Comparison of ENCODE assay signal across 10 cellular contexts in genomic region chr3:195544634-195545033, GRCh38. TPM values are rescaled to one million over a fixed set of nuclear protein-coding genes. Genes with fewer than 3 reads are reported as not detected.
DNase-seq lines count a peak whose midpoint lies in the region; ATAC-seq, FAIRE-seq and TF ChIP-seq lines count a peak whose summit lies in the region.
"Had no signal": no experiment of that assay in that cellular context is flagged by ENCODE, and none has a peak within 500 bp of the region (broad histone marks: within the 10 kb centered on the region; RNA-seq: fewer than 3 reads in every experiment).

No MANE protein-coding gene starts in this region.

- no peaks in the 10 kb centered on the region for H3K27me3 ChIP-seq in heart right ventricle
- no peaks in the 10 kb centered on the region for H3K27me3 ChIP-seq in spleen (replicated peaks in 1 of 7)

- H3K4me1 ChIP-seq in heart right ventricle = peaks cover 3 to 73% (median 59%) of the 10 kb centered on the region in 9 donors
- peaks cover 33 to 87% (median 75%) of the 10 kb centered on the region in 6 donors for H3K4me1 ChIP-seq in spleen

- TF ChIP-seq CTCF in heart right ventricle (IDR thresholded peaks at IDR 0.05) (no peak), spleen (IDR thresholded peaks at IDR 0.05 in 8 of 11, conservative IDR thresholded peaks at IDR 0.05 in 3 of 11) (no peak)

- intact Hi-C loops in activated T-helper 2 cell treated with anti-CD3 and anti-CD28 coated beads, Interferon-gamma antibody, Interleukin-2, Interleukin-4, amounts not matched to agents 10 μg/mL and 5 μg/mL and 100 μg/mL, durations not matched to agents 14 hours and 24 hours and 36 hours (cut with micrococcal nuclease) = loop anchor here (5.0 kb wide), 4 partner anchors 102 to 1057 kb away; partner anchors contain the start of genes ACAP2, ATP13A3, TNK2 and XXYLT1
- intact Hi-C loops in heart right ventricle (cut with DNase I) = no loop called here
- intact Hi-C loops in spleen (cut with DNase I; ENCODE audit: low total_unique reads) = no loop called here

- H3K4me3 Mint-ChIP-seq in activated T-helper 2 cell treated with anti-CD3 and anti-CD28 coated beads, Interferon-gamma antibody, Interleukin-2, Interleukin-4, amounts not matched to agents 10 μg/mL and 5 μg/mL and 100 μg/mL, durations not matched to agents 14 hours and 24 hours and 36 hours (ENCODE audit: low read depth) = peak overlapping the region; percentile 88

- H3K9me3 ChIP-seq in heart right ventricle = no peaks in the 10 kb centered on the region
- no peaks in the 10 kb centered on the region for H3K9me3 ChIP-seq in spleen

- H3K4me3 ChIP-seq in heart right ventricle (peak overlapping the region in 3 of 10 donors; percentile 94 to 99 (median 97)), spleen (peak overlapping the region in 1 of 8 donors; percentile 89)
- H3K4me3 ChIP-seq: smooth muscle cell had no signal

- peaks cover 25% of the 10 kb centered on the region for H3K36me3 Mint-ChIP-seq in activated T-helper 2 cell treated with anti-CD3 and anti-CD28 coated beads, Interferon-gamma antibody, Interleukin-2, Interleukin-4, amounts not matched to agents 10 μg/mL and 5 μg/mL and 100 μg/mL, durations not matched to agents 14 hours and 24 hours and 36 hours (ENCODE audit: low read depth)

- H3K27me3 Mint-ChIP-seq in activated T-helper 2 cell treated with anti-CD3 and anti-CD28 coated beads, Interferon-gamma antibody, Interleukin-2, Interleukin-4, amounts not matched to agents 10 μg/mL and 5 μg/mL and 100 μg/mL, durations not matched to agents 14 hours and 24 hours and 36 hours (ENCODE audit: low read depth) = no peaks in the 10 kb centered on the region

- no peaks in the 10 kb centered on the region for H3K9me3 Mint-ChIP-seq in activated T-helper 2 cell treated with anti-CD3 and anti-CD28 coated beads, Interferon-gamma antibody, Interleukin-2, Interleukin-4, amounts not matched to agents 10 μg/mL and 5 μg/mL and 100 μg/mL, durations not matched to agents 14 hours and 24 hours and 36 hours

- H3K27ac ChIP-seq in heart right ventricle = peak overlapping the region; percentile 86 to 99 (median 96)
- peak overlapping the region in 5 of 8 donors; percentile 35 to 98 (median 96) for H3K27ac ChIP-seq in spleen

- ATAC-seq in heart right ventricle = peak; percentile 27 to 76 (median 56)

- no peak for TF ChIP-seq POLR2A in spleen (IDR thresholded peaks at IDR 0.05)

- DNase-seq in NCI-H69 (lab: John Stamatoyannopoulos, UW) (peak; percentile 22), heart right ventricle (peak; percentile 48 to 88), spleen (peak; percentile 71), GM19239 (ENCODE audit: insufficient read length, low spot score) (no peak), cortex of kidney (lab: John Stamatoyannopoulos, UW) (no peak)
- DNase-seq in activated T-helper 2 cell treated with anti-CD3 and anti-CD28 coated beads, Interferon-gamma antibody, Interleukin-2, Interleukin-4, amounts not matched to agents 10 μg/mL and 5 μg/mL and 100 μg/mL, durations not matched to agents 14 hours and 24 hours and 36 hours (ENCODE audit: low spot score) = no peak
- DNase-seq in activated effector memory CD4-positive, alpha-beta T cell treated with anti-CD3 and anti-CD28 coated beads, Interleukin-2, amount 50 U/mL, for 16 hours = no peak
- DNase-seq: SHP77 treated with DMSO at 0.1 percent for 48 hours had no signal

- H3K27ac Mint-ChIP-seq in activated T-helper 2 cell treated with anti-CD3 and anti-CD28 coated beads, Interferon-gamma antibody, Interleukin-2, Interleukin-4, amounts not matched to agents 10 μg/mL and 5 μg/mL and 100 μg/mL, durations not matched to agents 14 hours and 24 hours and 36 hours = no peak overlapping the region

- no peak for FAIRE-seq in GM19239 (lab: Jason Lieb, UNC)
- FAIRE-seq: GM18507 had no signal

- H3K36me3 ChIP-seq in heart right ventricle (no peaks in the 10 kb centered on the region), spleen (no peaks in the 10 kb centered on the region)

- 43 to 52% methylated on average over 3 of the region's 3 CpGs for WGBS in heart right ventricle, 2 donors
- WGBS in spleen, 5 donors = 53 to 85% (median 76%) methylated on average over 3 of the region's 3 CpGs

- peaks cover 67% of the 10 kb centered on the region for H3K4me1 Mint-ChIP-seq in activated T-helper 2 cell treated with anti-CD3 and anti-CD28 coated beads, Interferon-gamma antibody, Interleukin-2, Interleukin-4, amounts not matched to agents 10 μg/mL and 5 μg/mL and 100 μg/mL, durations not matched to agents 14 hours and 24 hours and 36 hours (ENCODE audit: low read depth)

RNA-seq across cellular contexts. Expression of gene PPP1R2, which starts 1.5 kb away (rescaled TPM):
- total RNA-seq in activated T-helper 2 cell treated with anti-CD3 and anti-CD28 coated beads, Interferon-gamma antibody, Interleukin-2, Interleukin-4, amounts not matched to agents 10 μg/mL and 5 μg/mL and 100 μg/mL, durations not matched to agents 14 hours and 24 hours and 36 hours = 74.2 and 75.0 TPM in 2 replicates
- total RNA-seq in heart right ventricle (10 to 100 TPM; 37.6 to 55.2 (median 41.0) TPM), spleen (100 to 1,000 TPM in 1 of 7 donors, 10 to 100 TPM in 6; 52.7 to 168 (median 67.7) TPM)
- polyA plus RNA-seq in heart right ventricle (10 to 100 TPM; 15.4 to 24.9 TPM), spleen (10 to 100 TPM; 30.7 to 37.8 (median 34.9) TPM)

RNA-seq across cellular contexts. Expression of gene APOD, which starts 39.1 kb away (rescaled TPM):
- 0.87 and 1.3 TPM in 2 replicates for total RNA-seq in activated T-helper 2 cell treated with anti-CD3 and anti-CD28 coated beads, Interferon-gamma antibody, Interleukin-2, Interleukin-4, amounts not matched to agents 10 μg/mL and 5 μg/mL and 100 μg/mL, durations not matched to agents 14 hours and 24 hours and 36 hours
- total RNA-seq in heart right ventricle (100 to 1,000 TPM in 6 of 10 donors, 10 to 100 TPM in 4; 73.9 to 582 (median 104) TPM), spleen (1 to 10 TPM; 1.9 to 6.8 (median 3.5) TPM)
- polyA plus RNA-seq in heart right ventricle (100 to 1,000 TPM; 199 to 235 TPM), spleen (10 to 100 TPM in 2 of 3 donors, 1 to 10 TPM in 1; 4.6 to 50.5 (median 11.0) TPM)

Comparison
In these comparisons a context has a peak if more than half of its experiments do, and no peak if none do; other contexts are left out.
1. DNase-seq: peak in NCI-H69 (single experiment), heart right ventricle (2 of 2) and spleen (single experiment); none in activated T-helper 2 cell treated with anti-CD3 and anti-CD28 coated beads, Interferon-gamma antibody, Interleukin-2, Interleukin-4, amounts not matched to agents 10 μg/mL and 5 μg/mL and 100 μg/mL, durations not matched to agents 14 hours and 24 hours and 36 hours (single experiment), activated effector memory CD4-positive, alpha-beta T cell treated with anti-CD3 and anti-CD28 coated beads, Interleukin-2, amount 50 U/mL, for 16 hours (single experiment), GM19239 (single experiment) and cortex of kidney (single experiment).
2. RNA of gene APOD, which starts 39.1 kb away (total RNA-seq): 73.9 to 582 TPM in heart right ventricle; 1.9 to 6.8 TPM in spleen and 0.87 to 1.3 TPM in activated T-helper 2 cell treated with anti-CD3 and anti-CD28 coated beads, Interferon-gamma antibody, Interleukin-2, Interleukin-4, amounts not matched to agents 10 μg/mL and 5 μg/mL and 100 μg/mL, durations not matched to agents 14 hours and 24 hours and 36 hours; every median in the first group is over 4 times any median in the second.